ENCODE assay signal across 31 cellular contexts in genomic region chr12:115182239-115182638, GRCh38.
"Had no signal": no experiment of that assay in that cellular context is flagged by ENCODE, and none has a peak within 500 bp of the region (broad histone marks: within the 10 kb centered on the region; RNA-seq: fewer than 3 reads in every experiment).

No MANE protein-coding gene starts in this region.

- DNase-seq: activated B cell treated with CpG ODN at 0.5 μM for 24 hours; activated CD4-positive, alpha-beta T cell treated with anti-CD3 and anti-CD28 coated beads for 48 hours; activated CD4-positive, alpha-beta T cell treated with anti-CD3 and anti-CD28 coated beads, Interleukin-2, amount 50 U/mL, for 1 hour; activated CD4-positive, alpha-beta T cell treated with anti-CD3 and anti-CD28 coated beads, Interleukin-2, amount 50 U/mL, for 48 hours; activated CD8-positive, alpha-beta memory T cell treated with anti-CD3 and anti-CD28 coated beads for 24 hours; activated CD8-positive, alpha-beta T cell treated with anti-CD3 and anti-CD28 coated beads for 36 hours; activated effector memory CD4-positive, alpha-beta T cell treated with Interleukin-2 at 50 U/mL for 16 hours; activated gamma-delta T cell treated with Interleukin-2 at 50 U/mL for 16 hours; activated naive CD4-positive, alpha-beta T cell treated with anti-CD3 and anti-CD28 coated beads, Interleukin-2, amount 50 U/mL, for 16 hours; activated naive CD4-positive, alpha-beta T cell treated with Interleukin-2 at 50 U/mL for 16 hours; activated T-cell treated with anti-CD3 and anti-CD28 coated beads, Interleukin-2, amount 50 U/mL, for 4 hours; amniotic stem cell; aorta; body of pancreas; caudate nucleus; cortex of kidney; dermis blood vessel endothelial cell; effector CD4-positive, alpha-beta T cell; effector memory CD8-positive, alpha-beta T cell; erythroblast; foreskin keratinocyte; gastrocnemius medialis; glutamatergic neuron; heart left ventricle; T-helper 17 cell; T1000; WERI-Rb-1 had no signal

- H3K36me3 ChIP-seq: esophagus muscularis mucosa, gastrocnemius medialis, heart left ventricle, WERI-Rb-1 had no signal

- H3K4me1 ChIP-seq: body of pancreas, esophagus muscularis mucosa, foreskin keratinocyte, gastrocnemius medialis, heart left ventricle had no signal

- ATAC-seq: activated CD4-positive, CD25-positive, alpha-beta regulatory T cell treated with anti-CD3 and anti-CD28 coated beads, Interleukin-2, amount 50 U/mL, for 24 hours; activated CD8-positive, alpha-beta T cell treated with anti-CD3 and anti-CD28 coated beads for 36 hours; activated T-cell treated with anti-CD3 and anti-CD28 coated beads, Interleukin-2, amount 50 U/mL, for 4 hours; activated T-helper 17 cell treated with anti-CD3 and anti-CD28 coated beads, Interleukin-2, amount 50 U/mL, for 72 hours; body of pancreas; effector memory CD8-positive, alpha-beta T cell; foreskin keratinocyte; gastrocnemius medialis; heart left ventricle; T-helper 17 cell had no signal

- H3K4me3 ChIP-seq: body of pancreas, esophagus muscularis mucosa, gastrocnemius medialis, heart left ventricle had no signal

- H3K27ac ChIP-seq: body of pancreas, esophagus muscularis mucosa, foreskin keratinocyte, gastrocnemius medialis, heart left ventricle, WERI-Rb-1 had no signal

- H3K27me3 ChIP-seq: body of pancreas, esophagus muscularis mucosa, foreskin keratinocyte, gastrocnemius medialis, heart left ventricle had no signal

- H3K9me3 ChIP-seq: gastrocnemius medialis had no signal

- FAIRE-seq: colon had no signal
